Comparison of ENCODE assay signal across 24 cellular contexts in genomic region chr4:21118301-21118700, GRCh38.
"Had no signal": no experiment of that assay in that cellular context is flagged by ENCODE, and none has a peak within 500 bp of the region (broad histone marks: within the 10 kb centered on the region; RNA-seq: fewer than 3 reads in every experiment).

No MANE protein-coding gene starts in this region.

- H3K79me2 ChIP-seq: hepatocyte had no signal

- H3K27ac ChIP-seq: hepatocyte, left ventricle myocardium inferior, pancreas, prostate gland, right atrium auricular region, right lobe of liver, skin epidermis, stomach, thoracic aorta, tibial artery, uterus had no signal

- H3K4me2 ChIP-seq: hepatocyte had no signal

- H3K36me3 Mint-ChIP-seq: mesothelial cell of epicardium; naive thymus-derived CD4-positive, alpha-beta T cell; natural killer cell treated with Interleukin-12 subunit alpha and Interleukin-12 subunit beta and Interleukin-15 and Interleukin-18, amount 100 ng/mL, for 72 hours; stimulated activated naive B cell treated with anti-CD40 and anti-IgM and Interleukin-4, amounts not matched to agents 10 μg/mL and 1 μg/mL and 100 μg/mL, for 72 hours; type B pancreatic cell had no signal

- ATAC-seq: naive thymus-derived CD4-positive, alpha-beta T cell; natural killer cell treated with Interleukin-12 subunit alpha and Interleukin-12 subunit beta and Interleukin-15 and Interleukin-18, amount 100 ng/mL, for 72 hours; pancreas; right lobe of liver; stimulated activated naive B cell treated with anti-CD40 and anti-IgM and Interleukin-4, amounts not matched to agents 10 μg/mL and 1 μg/mL and 100 μg/mL, for 72 hours; stimulated activated naive CD8-positive, alpha-beta T cell treated with anti-CD3 and anti-CD28 coated beads, Interleukin-15, Interleukin-2, amounts not matched to agents 100 U/mL and 50 U/mL, for 24 hours had no signal

- H3K9me3 ChIP-seq: pancreas, prostate gland, right atrium auricular region, right lobe of liver, thoracic aorta, tibial artery, uterus had no signal

- DNase-seq: islet precursor cell; left ventricle myocardium inferior; naive thymus-derived CD4-positive, alpha-beta T cell; pancreas; posterior cingulate gyrus; right lobe of liver; stimulated activated CD4-positive, alpha-beta T cell treated with anti-CD3 and anti-CD28 coated beads, Interleukin-12 subunit alpha, Interleukin-12 subunit beta, amount 100 ng/mL, for 4 hours; stimulated activated CD4-positive, alpha-beta T cell treated with anti-CD3 and anti-CD28 coated beads, Interleukin-15, amount 100 ng/mL, for 24 hours; stimulated activated CD4-positive, alpha-beta T cell treated with anti-CD3 and anti-CD28 coated beads, Interleukin-2, amount 100 ng/mL, for 24 hours; stimulated activated CD4-positive, alpha-beta T cell treated with anti-CD3 and anti-CD28 coated beads, Interleukin-4, amount 100 ng/mL, for 1 hour; stimulated activated naive B cell treated with anti-CD40 and anti-IgM and Interleukin-4, amounts not matched to agents 10 μg/mL and 1 μg/mL and 100 μg/mL, for 72 hours; stimulated activated naive CD8-positive, alpha-beta T cell treated with anti-CD3 and anti-CD28 coated beads, Interleukin-15, Interleukin-2, amounts not matched to agents 100 U/mL and 50 U/mL, for 24 hours; stomach; tibial artery; uterus had no signal

- H3K4me3 Mint-ChIP-seq: mesothelial cell of epicardium; naive thymus-derived CD4-positive, alpha-beta T cell; natural killer cell treated with Interleukin-12 subunit alpha and Interleukin-12 subunit beta and Interleukin-15 and Interleukin-18, amount 100 ng/mL, for 72 hours; stimulated activated naive B cell treated with anti-CD40 and anti-IgM and Interleukin-4, amounts not matched to agents 10 μg/mL and 1 μg/mL and 100 μg/mL, for 72 hours; type B pancreatic cell had no signal

- H2AFZ ChIP-seq: hepatocyte had no signal

- H3K27me3 ChIP-seq: hepatocyte, pancreas, right atrium auricular region, right lobe of liver, stomach, tibial artery, uterus had no signal

- H3K4me1 Mint-ChIP-seq: stimulated activated naive B cell treated with anti-CD40 and anti-IgM and Interleukin-4, amounts not matched to agents 10 μg/mL and 1 μg/mL and 100 μg/mL, for 72 hours had no signal

- H3K27me3 Mint-ChIP-seq: naive thymus-derived CD4-positive, alpha-beta T cell; stimulated activated naive B cell treated with anti-CD40 and anti-IgM and Interleukin-4, amounts not matched to agents 10 μg/mL and 1 μg/mL and 100 μg/mL, for 72 hours had no signal

- H3K4me1 ChIP-seq: left ventricle myocardium inferior, pancreas, prostate gland, right atrium auricular region, right lobe of liver, stomach, tibial artery, uterus had no signal

- H3K27ac Mint-ChIP-seq: mesothelial cell of epicardium; naive thymus-derived CD4-positive, alpha-beta T cell; natural killer cell treated with Interleukin-12 subunit alpha and Interleukin-12 subunit beta and Interleukin-15 and Interleukin-18, amount 100 ng/mL, for 72 hours; stimulated activated naive B cell treated with anti-CD40 and anti-IgM and Interleukin-4, amounts not matched to agents 10 μg/mL and 1 μg/mL and 100 μg/mL, for 72 hours; type B pancreatic cell had no signal

- H3K4me3 ChIP-seq: hepatocyte, left ventricle myocardium inferior, lung, pancreas, prostate gland, right atrium auricular region, right lobe of liver, skin epidermis, stomach, thoracic aorta, tibial artery, uterus had no signal

- H3K36me3 ChIP-seq: left ventricle myocardium inferior, pancreas, prostate gland, right atrium auricular region, right lobe of liver, stomach, thoracic aorta, tibial artery, uterus had no signal
